ENCODE assay signal across 11 cellular contexts in genomic region chr1:218585565-218586184, GRCh38.
DNase-seq lines count a peak whose midpoint lies in the region; FAIRE-seq and TF ChIP-seq lines count a peak whose summit lies in the region.
"Had no signal": no experiment of that assay in that cellular context is flagged by ENCODE, and none has a peak within 500 bp of the region (broad histone marks: within the 10 kb centered on the region; RNA-seq: fewer than 3 reads in every experiment).

No MANE protein-coding gene starts in this region.

- H3K9me3 ChIP-seq in kidney (ENCODE audit: control insufficient read depth in 1 of 2, low read length in 2 of 2) (no peaks in the 10 kb centered on the region), esophagus squamous epithelium (no peaks in the 10 kb centered on the region)
- H3K9me3 ChIP-seq: neutrophil, upper lobe of left lung had no signal

- TF ChIP-seq CTCF in kidney (IDR thresholded peaks at IDR 0.05; ENCODE audit: borderline replicate concordance, extremely low read depth, insufficient read depth): no peak
- TF ChIP-seq CTCF in esophagus squamous epithelium (IDR thresholded peaks at IDR 0.05): no peak

- H3K27ac ChIP-seq in kidney (ENCODE audit: low read depth in 2 of 2, low read length in 2 of 2): no peak overlapping the region
- H3K27ac ChIP-seq in esophagus squamous epithelium: peak overlapping the region in 1 of 4 donors; percentile 19
- H3K27ac ChIP-seq: neutrophil, upper lobe of left lung had no signal

- H3K4me3 ChIP-seq in kidney (ENCODE audit: low read length in 2 of 2) (no peak overlapping the region), esophagus squamous epithelium (no peak overlapping the region)
- H3K4me3 ChIP-seq: upper lobe of left lung had no signal

- no peaks in the 10 kb centered on the region for H3K27me3 ChIP-seq in esophagus squamous epithelium
- H3K27me3 ChIP-seq: neutrophil, upper lobe of left lung had no signal

- 42 to 47% methylated on average over 8 of the region's 9 CpGs for WGBS in esophagus squamous epithelium, 2 donors

- intact Hi-C loops in kidney (cut with DNase I) (no loop called here), esophagus squamous epithelium (cut with DNase I) (no loop called here)

- peak; percentile 21 for DNase-seq in AG20443 (ENCODE audit: low spot score)
- DNase-seq in HK-2 (ENCODE audit: unreplicated experiment): peak; percentile 72
- peak; percentile 64 for DNase-seq in amniotic epithelial cell (ENCODE audit: low read depth)
- DNase-seq in kidney: peak; percentile 66
- no peak for DNase-seq in NCI-H446 treated with DMSO at 0.1 percent for 48 hours (lab: John Stamatoyannopoulos, UW)
- no peak for DNase-seq in NCI-H1436 treated with DMSO at 0.1 percent for 48 hours (lab: John Stamatoyannopoulos, UW)
- DNase-seq in esophagus squamous epithelium (lab: John Stamatoyannopoulos, UW): no peak
- no peak for DNase-seq in pons (ENCODE audit: low spot score)
- DNase-seq: activated naive CD8-positive, alpha-beta T cell treated with anti-CD3 and anti-CD28 coated beads, Interleukin-2, amount 10 ng/mL, durations not matched to agents 7 days and 5 days had no signal

- H3K9ac ChIP-seq in kidney (ENCODE audit: low read length in 2 of 2): no peak overlapping the region

- H3K4me1 ChIP-seq in kidney (ENCODE audit: control insufficient read depth in 1 of 2, insufficient read depth in 1 of 2, low read depth in 1 of 2, low read length in 2 of 2): peaks cover 0 to 2% of the 10 kb centered on the region in 2 donors
- H3K4me1 ChIP-seq in esophagus squamous epithelium: peaks cover 0 to 19% (median 11%) of the 10 kb centered on the region in 3 donors

- no peak for FAIRE-seq in kidney (lab: Jason Lieb, UNC)

- no peak for TF ChIP-seq POLR2A in esophagus squamous epithelium (IDR thresholded peaks at IDR 0.05)

- no peaks in the 10 kb centered on the region for H3K36me3 ChIP-seq in kidney (ENCODE audit: control insufficient read depth in 1 of 2, insufficient read depth in 2 of 2, low read length in 2 of 2)
- no peaks in the 10 kb centered on the region for H3K36me3 ChIP-seq in esophagus squamous epithelium
- H3K36me3 ChIP-seq: neutrophil, upper lobe of left lung had no signal

Comparison
In these comparisons a context has a peak if more than half of its experiments do, and no peak if none do; other contexts are left out.
1. DNase-seq: peak in AG20443 (single experiment), HK-2 (single experiment), amniotic epithelial cell (single experiment) and kidney (single experiment); none in NCI-H446 treated with DMSO at 0.1 percent for 48 hours (single experiment), NCI-H1436 treated with DMSO at 0.1 percent for 48 hours (single experiment), esophagus squamous epithelium (single experiment) and pons (single experiment).